Comparison of ENCODE assay signal across 8 cellular contexts in genomic region chr20:8131598-8132014, GRCh38. TPM values are rescaled to one million over a fixed set of nuclear protein-coding genes. Genes with fewer than 3 reads are reported as not detected.
A peak's percentile ranks its signal among the peaks of the same experiment; 100 is the strongest.
DNase-seq lines count a peak whose midpoint lies in the region; ATAC-seq and TF ChIP-seq lines count a peak whose summit lies in the region.

No MANE protein-coding gene starts in this region.

- H3K27me3 Mint-ChIP-seq in Calu3 (ENCODE audit: unreplicated experiment) (peaks cover 59% of the 10 kb centered on the region), natural killer cell (ENCODE audit: low read depth in 2 of 2) (peaks cover 6 to 10% of the 10 kb centered on the region in 2 donors)
- H3K27me3 Mint-ChIP-seq in effector memory CD8-positive, alpha-beta T cell = peaks cover 7% of the 10 kb centered on the region in 2 donors

- TF ChIP-seq CTCF in Calu3 (IDR thresholded peaks at IDR 0.05; ENCODE audit: unreplicated experiment) (no peak), natural killer cell (IDR thresholded peaks at IDR 0.05) (no peak)

- H3K36me3 Mint-ChIP-seq in Calu3 (ENCODE audit: insufficient read depth, unreplicated experiment) = peaks cover 11% of the 10 kb centered on the region
- peaks cover 5% of the 10 kb centered on the region for H3K36me3 Mint-ChIP-seq in effector memory CD8-positive, alpha-beta T cell (ENCODE audit: insufficient read depth)
- H3K36me3 Mint-ChIP-seq in natural killer cell = no peaks in the 10 kb centered on the region

- CTCF ChIA-PET in Calu3 (lab: Charles Lee) = interaction anchor here (0.7 to 1.4 kb wide), 4 partner anchors 195 to 590 kb away, joined by 3 to 7 read pairs (median 4); no protein-coding TSS in a partner anchor

- no TSS peak for BruUV-seq in Calu3 (replicated peaks; lab: Mats Ljungman, UMichigan)

- H3K4me3 Mint-ChIP-seq in Calu3 (ENCODE audit: low read depth, unreplicated experiment) (peak overlapping the region; percentile 68), natural killer cell (peak overlapping the region; percentile 86)
- H3K4me3 Mint-ChIP-seq in effector memory CD8-positive, alpha-beta T cell = peak overlapping the region; percentile 90 to 94

- no peak overlapping the region for H3K27ac Mint-ChIP-seq in Calu3 (ENCODE audit: unreplicated experiment)
- H3K27ac Mint-ChIP-seq in effector memory CD8-positive, alpha-beta T cell = peak overlapping the region in 1 of 2 donors; percentile 36
- H3K27ac Mint-ChIP-seq in natural killer cell = peak overlapping the region; percentile 21 to 78

- H3K4me1 Mint-ChIP-seq in Calu3 (ENCODE audit: low read depth, unreplicated experiment) = no peaks in the 10 kb centered on the region
- peaks cover 30 to 34% of the 10 kb centered on the region in 2 donors for H3K4me1 Mint-ChIP-seq in effector memory CD8-positive, alpha-beta T cell (ENCODE audit: low read depth in 2 of 2)
- peaks cover 40 to 41% of the 10 kb centered on the region in 2 donors for H3K4me1 Mint-ChIP-seq in natural killer cell

- DNase-seq in Calu3 (no peak), NCI-H526 (lab: John Stamatoyannopoulos, UW) (peak; percentile 52 to 81), natural killer cell (no peak), NCI-H1694 (lab: John Stamatoyannopoulos, UW) (no peak), DMS79 treated with DMSO at 0.1 percent for 48 hours (lab: John Stamatoyannopoulos, UW) (no peak), AG20443 (ENCODE audit: low spot score) (no peak)
- no peak for DNase-seq in effector memory CD8-positive, alpha-beta T cell

- no peaks in the 10 kb centered on the region for H3K9me3 Mint-ChIP-seq in Calu3 (ENCODE audit: low read depth, unreplicated experiment)
- no peaks in the 10 kb centered on the region for H3K9me3 Mint-ChIP-seq in effector memory CD8-positive, alpha-beta T cell
- no peaks in the 10 kb centered on the region for H3K9me3 Mint-ChIP-seq in natural killer cell

- intact Hi-C loops in Calu3 (cut with micrococcal nuclease; ENCODE audit: unreplicated experiment) = loop anchor here (1.0 to 5.0 kb wide), 4 partner anchors 173 to 591 kb away; no protein-coding TSS in a partner anchor
- intact Hi-C loops in natural killer cell (cut with micrococcal nuclease) = loop anchor here (1.0 to 5.0 kb wide), 6 partner anchors 25 to 591 kb away; no protein-coding TSS in a partner anchor

- ATAC-seq in GM21723 (IDR thresholded peaks at IDR 0.05; ENCODE audit: unreplicated experiment) (peak; percentile 24), natural killer cell (peak; percentile 21 to 28 (median 22))
- peak; percentile 28 for ATAC-seq in effector memory CD8-positive, alpha-beta T cell (replicated peaks)

RNA-seq across cellular contexts. Expression of gene PLCB1, which starts 0.5 kb away (rescaled TPM):
- 6.0 and 7.6 TPM in 2 replicates for total RNA-seq in Calu3 (2022)
- 10 to 100 TPM; 48.7 to 66.2 (median 57.7) TPM for total RNA-seq in natural killer cell

Comparison
In these comparisons a context has a peak if more than half of its experiments do, and no peak if none do; other contexts are left out.
1. DNase-seq: peak in NCI-H526 (2 of 2); none in Calu3 (single experiment), effector memory CD8-positive, alpha-beta T cell (0 of 3), natural killer cell (single experiment), NCI-H1694 (single experiment), DMS79 treated with DMSO at 0.1 percent for 48 hours (single experiment) and AG20443 (single experiment).
2. Peak in every context shown above with its lines, with median percentiles within 50 percentile points of each other: H3K4me3 Mint-ChIP-seq and ATAC-seq.